In genomic region chr3:6854184-6854583, GRCh38 we compare ENCODE assay signal across 12 cellular contexts. TPM values are rescaled to one million over a fixed set of nuclear protein-coding genes. Genes with fewer than 3 reads are reported as not detected.
"Had no signal": no experiment of that assay in that cellular context is flagged by ENCODE, and none has a peak within 500 bp of the region (broad histone marks: within the 10 kb centered on the region; RNA-seq: fewer than 3 reads in every experiment).

No MANE protein-coding gene starts in this region.

- ATAC-seq: GM23338, HCT116 had no signal

- FAIRE-seq: H1, H54 had no signal

- H3K36me3 ChIP-seq: HAP-1 had no signal

- H2AFZ ChIP-seq: GM23248, GM23338 had no signal

- DNase-seq: GM23248, GOT3, H7, H9, HCEC 1CT, HFFc6 had no signal

- H3K4me2 ChIP-seq: GM23338 had no signal

- H3K9ac ChIP-seq: GM23248 had no signal

- H3K4me1 ChIP-seq: HAP-1 had no signal

- H3K4me3 ChIP-seq: GM23248, GM23338, HAP-1 had no signal

- H3K27ac ChIP-seq: GM23248 had no signal

- H3K9me3 ChIP-seq: HAP-1 had no signal

RNA-seq across cellular contexts. Expression of gene GRM7, which starts 6.7 kb away (rescaled TPM):
- total RNA-seq: GM23248, GM23338, H4, HFFc6 had no signal
- polyA plus RNA-seq: GM23248 had no signal
